ENCODE assay signal across 9 cellular contexts in the genomic region with DNA sequence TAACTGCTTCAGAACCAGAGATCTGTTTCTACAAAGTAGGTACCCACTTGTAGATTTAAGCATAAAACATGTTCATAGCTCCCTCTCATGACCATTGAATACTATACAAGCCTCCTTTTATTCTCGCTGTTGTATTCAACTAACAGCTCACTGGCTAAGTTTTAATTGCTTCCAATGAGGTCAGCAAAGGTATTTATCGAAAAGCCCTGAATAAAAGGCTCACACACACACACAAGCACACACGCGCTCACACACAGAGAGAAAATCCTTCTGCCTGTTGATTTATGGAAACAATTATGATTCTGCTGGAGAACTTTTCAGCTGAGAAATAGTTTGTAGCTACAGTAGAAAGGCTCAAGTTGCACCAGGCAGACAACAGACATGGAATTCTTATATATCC. TPM values are rescaled to one million over a fixed set of nuclear protein-coding genes. Genes with fewer than 3 reads are reported as not detected.
DNase-seq lines count a peak whose midpoint lies in the region; ATAC-seq, FAIRE-seq and TF ChIP-seq lines count a peak whose summit lies in the region.
"Had no signal": no experiment of that assay in that cellular context is flagged by ENCODE, and none has a peak within 500 bp of the region (broad histone marks: within the 10 kb centered on the region; RNA-seq: fewer than 3 reads in every experiment).

A gene with protein sequence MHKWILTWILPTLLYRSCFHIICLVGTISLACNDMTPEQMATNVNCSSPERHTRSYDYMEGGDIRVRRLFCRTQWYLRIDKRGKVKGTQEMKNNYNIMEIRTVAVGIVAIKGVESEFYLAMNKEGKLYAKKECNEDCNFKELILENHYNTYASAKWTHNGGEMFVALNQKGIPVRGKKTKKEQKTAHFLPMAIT (plus strand): TSS at position 222 of the 400 bp plus-strand sequence. CDS start 1,056 bp downstream, outside the sequence.

- intact Hi-C loops in K562 (cut with micrococcal nuclease) = loop anchor here (2.0 to 10.0 kb wide), 5 partner anchors 52 to 1068 kb away; no protein-coding TSS in a partner anchor
- intact Hi-C loops in right lobe of liver (cut with DNase I) = no loop called here

- ATAC-seq in K562 (peak; percentile 47; the same call in 1 of the 3 replicates), right lobe of liver (no peak), HG03159 (IDR thresholded peaks at IDR 0.05; ENCODE audit: unreplicated experiment) (no peak), HG02571 (IDR thresholded peaks at IDR 0.05; ENCODE audit: unreplicated experiment) (no peak)

- H2AFZ ChIP-seq in K562 (ENCODE audit: low read depth, low read length) = peak within 1 kb of the TSS; percentile 64

- in situ Hi-C loops in K562 (cut with MboI) = no loop called here

- no peak for FAIRE-seq in K562 (lab: Jason Lieb, UNC)

- H3K27ac ChIP-seq in K562 (ENCODE audit: extremely low read depth, low read depth, low read length) = no peak within 1 kb of the TSS
- H3K27ac ChIP-seq in right lobe of liver = no peak within 1 kb of the TSS

- POLR2A ChIA-PET in K562 (lab: Yijun Ruan, JAX) = no interaction called here

- TF ChIP-seq EP300 in K562 (IDR thresholded peaks at IDR 0.05; ENCODE audit: low read length) = no peak

- no peak within 1 kb of the TSS for H3K4me3 ChIP-seq in K562
- H3K4me3 ChIP-seq in right lobe of liver = peak within 1 kb of the TSS in 2 of 3 donors; percentile 18 to 20

- CTCF ChIA-PET in K562 (lab: Yijun Ruan, JAX; ENCODE audit: low intra/inter-chr PET ratio) = interaction anchor here (1.9 kb wide), 1 partner anchor 561 kb away, joined by 9 read pairs; no protein-coding TSS in a partner anchor

- H3K9me1 ChIP-seq in K562 (ENCODE audit: control insufficient read depth, insufficient read depth, low read length) = no peaks in the 10 kb centered on the region

- no peaks in the 10 kb centered on the region for H3K79me2 ChIP-seq in K562 (ENCODE audit: control insufficient read depth, insufficient read depth, low read length)

- DNase-seq in HT-29 (ENCODE audit: low spot score) = peak; percentile 2
- no peak for DNase-seq in K562 (ENCODE audit: extremely low read depth in 1 of 4, low spot score in 3 of 4)
- no peak for DNase-seq in right lobe of liver
- no peak for DNase-seq in 8988T
- DNase-seq in central memory CD4-positive, alpha-beta T cell = no peak
- DNase-seq: Kasumi-1 had no signal

- no peak within 1 kb of the TSS for H3K4me2 ChIP-seq in K562 (ENCODE audit: insufficient read depth, low read length)

- WGBS in K562 (ENCODE audit: insufficient coverage, low coverage, missing lambda C conversion rate) = 38% methylated on average over 4 of the region's 4 CpGs
- 90% methylated on average over 4 of the region's 4 CpGs for WGBS in right lobe of liver (ENCODE audit: insufficient coverage, low coverage, low lambda C conversion rate, missing lambda C conversion rate)

- no peaks in the 10 kb centered on the region for H3K9me3 ChIP-seq in K562 (replicated peaks; ENCODE audit: control insufficient read depth, insufficient read depth, low read depth, low read length)
- no peaks in the 10 kb centered on the region for H3K9me3 ChIP-seq in right lobe of liver

- TF ChIP-seq POLR2A in K562 (conservative IDR thresholded peaks at IDR 0.05) = no peak
- no peak for TF ChIP-seq POLR2A in right lobe of liver (IDR thresholded peaks at IDR 0.05)

- no peaks in the 10 kb centered on the region for H3K27me3 ChIP-seq in K562 (ENCODE audit: control insufficient read depth in 2 of 2, insufficient read depth in 2 of 2, low read length in 2 of 2)
- H3K27me3 ChIP-seq in right lobe of liver = no peaks in the 10 kb centered on the region

- H3K4me1 ChIP-seq in K562 (replicated peaks in 1 of 2; ENCODE audit: control insufficient read depth in 2 of 2, insufficient read depth in 2 of 2, low read length in 2 of 2) (no peaks in the 10 kb centered on the region), right lobe of liver (no peaks in the 10 kb centered on the region)

- no peaks in the 10 kb centered on the region for H4K20me1 ChIP-seq in K562 (replicated peaks; ENCODE audit: control insufficient read depth, insufficient read depth, low read length)

- peak in 1 of 3 experiments; percentile 15; a peak in 1 of 6 replicates for TF ChIP-seq CTCF in K562 (IDR thresholded peaks at IDR 0.05 in 2 of 3, conservative IDR thresholded peaks at IDR 0.05 in 1 of 3; ENCODE audit: insufficient read depth in 2 of 3, low read depth in 1 of 3, low read length in 3 of 3)
- TF ChIP-seq CTCF in right lobe of liver (IDR thresholded peaks at IDR 0.05) = no peak
- TF ChIP-seq CTCF in subcutaneous adipose tissue (IDR thresholded peaks at IDR 0.05; ENCODE audit: low read depth) = no peak

- no peaks in the 10 kb centered on the region for H3K36me3 ChIP-seq in K562 (ENCODE audit: control insufficient read depth, insufficient read depth, low read length)
- no peaks in the 10 kb centered on the region for H3K36me3 ChIP-seq in right lobe of liver

- H3K9ac ChIP-seq in K562 (ENCODE audit: insufficient read depth in 1 of 2, low read depth in 2 of 2, low read length in 2 of 2) = no peak within 1 kb of the TSS

- peak in 1 of 2 experiments; percentile 16; a peak in 1 of 4 replicates for TF ChIP-seq RAD21 in K562 (CRISPR knock-in tag; conservative IDR thresholded peaks at IDR 0.05 in 1 of 2, IDR thresholded peaks at IDR 0.05 in 1 of 2)

- no TSS peak for BruUV-seq in K562 (replicated peaks; lab: Mats Ljungman, UMichigan)

TF ChIP-seq in K562, 482 proteins besides CTCF, POLR2A, EP300 and RAD21:
- TF ChIP-seq KLF13 (tag; IDR thresholded peaks at IDR 0.05; ENCODE audit: borderline replicate concordance, low read depth) (no peak), FOXK1 (CRISPR knock-in tag; IDR thresholded peaks at IDR 0.05; ENCODE audit: borderline replicate concordance) (no peak)

RNA-seq across cellular contexts. Expression of the gene that starts here (rescaled TPM):
- total RNA-seq in HT-29 (2014; rRNA removed; shearing (Covaris generic)) = not detected in 2 replicates
- not detected in 2 replicates for total RNA-seq in K562 (2011; cell fraction: chromatin; rRNA removed; ENCODE audit: low replicate concordance)
- not detected in 2 replicates for total RNA-seq in K562 (2011; cell fraction: nucleolus; rRNA removed)
- total RNA-seq in K562 (2011; cell fraction: nucleoplasm; rRNA removed) = not detected in 2 replicates
- total RNA-seq in K562 (2014; rRNA removed) = not detected in 2 replicates
- total RNA-seq in K562 (2014; rRNA removed; fragmentation: Illumina TruSeq; extraction: Trizol) = not detected in 2 replicates
- total RNA-seq in K562 (2015; rRNA removed; fragmentation: Illumina TruSeq; extraction: Trizol) = not detected in 2 replicates
- total RNA-seq in K562 (2021) = not detected in 2 replicates
- polyA plus RNA-seq in K562 (2011; rRNA removed) = not detected in 2 replicates
- polyA plus RNA-seq in K562 (2011; cell fraction: cytosol; rRNA removed) = not detected in 2 replicates
- polyA plus RNA-seq in K562 (2011; cell fraction: nucleus; rRNA removed) = not detected in 2 replicates
- polyA plus RNA-seq in K562 (2012) = 0.01 TPM in 1 of 2 replicates, not detected in the other
- polyA plus RNA-seq in K562 (2014; fragmentation: Illumina TruSeq; extraction: Trizol) = not detected in 2 replicates
- not detected for polyA plus RNA-seq in K562 (2014; fragmentation: Nextera tagmentation; extraction: Ambion mirVana)
- polyA plus RNA-seq in K562 (2014; rRNA removed) = not detected in 2 replicates
- polyA minus RNA-seq in K562 (2011; rRNA and poly(A)+ RNA removed) = not detected in 2 replicates
- not detected in 2 replicates for polyA minus RNA-seq in K562 (2011; cell fraction: cytosol; rRNA and poly(A)+ RNA removed)
- not detected in 2 replicates for polyA minus RNA-seq in K562 (2011; cell fraction: nucleus; rRNA and poly(A)+ RNA removed)
- total RNA-seq in right lobe of liver = 1 to 10 TPM in 1 of 6 experiments, under 1 TPM in 5; 0.09 to 1.0 (median 0.36) TPM
- 100 to 1,000 TPM in 1 of 4 donors, 10 to 100 TPM in 3; 29.2 to 109 (median 55.8) TPM for total RNA-seq in subcutaneous adipose tissue

Comparison
In these comparisons a context has a peak if more than half of its experiments do, and no peak if none do; other contexts are left out.
1. RNA of the gene that starts here (total RNA-seq): 29.2 to 109 TPM in subcutaneous adipose tissue; 0.09 to 1.0 TPM in right lobe of liver, not detected in HT-29 and not detected in K562; every median in the first group is over 10 times any median in the second.
2. Peak in DNase-seq in HT-29; RNA of the gene not detected or under 1 TPM.
3. Peak in ATAC-seq in K562; RNA of the gene not detected or under 1 TPM.